10 cellular contexts compared by ENCODE assay signal in genomic region chr9:128911529-128912035, GRCh38. TPM values are rescaled to one million over a fixed set of nuclear protein-coding genes. Genes with fewer than 3 reads are reported as not detected.
A peak's percentile ranks its signal among the peaks of the same experiment; 100 is the strongest.
DNase-seq lines count a peak whose midpoint lies in the region; ATAC-seq and TF ChIP-seq lines count a peak whose summit lies in the region.
"Had no signal": no experiment of that assay in that cellular context is flagged by ENCODE, and none has a peak within 500 bp of the region (broad histone marks: within the 10 kb centered on the region; RNA-seq: fewer than 3 reads in every experiment).

No MANE protein-coding gene starts in this region.

- WGBS in right lobe of liver (ENCODE audit: insufficient coverage, low coverage, low lambda C conversion rate, missing lambda C conversion rate) = 53% methylated on average over 4 of the region's 8 CpGs
- 30% methylated on average over 8 of the region's 8 CpGs for whole genome bisulfite sequencing in urinary bladder

- H3K27ac Mint-ChIP-seq in activated CD4-positive, alpha-beta T cell treated with anti-CD3 and anti-CD28 coated beads, Interleukin-2, amount 10 ng/mL, durations not matched to agents 24 days and 14 days = peak overlapping the region; percentile 94
- H3K27ac Mint-ChIP-seq: activated B cell treated with CpG ODN at 0.5 μM for 24 hours had no signal

- no peak for TF ChIP-seq POLR2A in right lobe of liver (IDR thresholded peaks at IDR 0.05)

- TF ChIP-seq CTCF in right lobe of liver (IDR thresholded peaks at IDR 0.05) = no peak

- intact Hi-C loops in activated CD4-positive, alpha-beta T cell treated with anti-CD3 and anti-CD28 coated beads, Interleukin-2, amount 10 ng/mL, durations not matched to agents 24 days and 14 days (cut with micrococcal nuclease) = loop anchor here (1.0 kb wide), 1 partner anchor 9 kb away; no protein-coding TSS in a partner anchor
- intact Hi-C loops in right lobe of liver (cut with DNase I) = no loop called here

- H3K4me1 ChIP-seq in right lobe of liver = peaks cover 0 to 28% (median 14%) of the 10 kb centered on the region in 4 donors
- no peaks in the 10 kb centered on the region for H3K4me1 ChIP-seq in urinary bladder (ENCODE audit: insufficient read depth)

- no peaks in the 10 kb centered on the region for H3K9me3 Mint-ChIP-seq in activated CD4-positive, alpha-beta T cell treated with anti-CD3 and anti-CD28 coated beads, Interleukin-2, amount 10 ng/mL, durations not matched to agents 24 days and 14 days
- H3K9me3 Mint-ChIP-seq: activated B cell treated with CpG ODN at 0.5 μM for 24 hours, memory B cell had no signal

- DNase-seq in activated CD4-positive, alpha-beta T cell treated with anti-CD3 and anti-CD28 coated beads, Interleukin-2, amount 10 ng/mL, durations not matched to agents 24 days and 14 days = no peak
- DNase-seq in activated CD4-positive, alpha-beta T cell treated with anti-CD3 and anti-CD28 coated beads, Interleukin-2, amount 50 U/mL, for 1 hour = no peak
- DNase-seq in right lobe of liver (peak; percentile 69 to 72 (median 70)), NCI-H748 (lab: John Stamatoyannopoulos, UW; ENCODE audit: unreplicated experiment) (no peak), T-helper 2 cell (no peak), midbrain (lab: John Stamatoyannopoulos, UW) (no peak)
- DNase-seq: activated B cell treated with CpG ODN at 0.5 μM for 24 hours had no signal

- ATAC-seq in right lobe of liver = peak; percentile 44 to 63 (median 50)

- H3K4me3 ChIP-seq in right lobe of liver = no peak overlapping the region
- H3K4me3 ChIP-seq in urinary bladder (ENCODE audit: low read depth, low read length) = no peak overlapping the region

- H3K4me3 Mint-ChIP-seq in activated CD4-positive, alpha-beta T cell treated with anti-CD3 and anti-CD28 coated beads, Interleukin-2, amount 10 ng/mL, durations not matched to agents 24 days and 14 days = peak overlapping the region; percentile 74
- H3K4me3 Mint-ChIP-seq: activated B cell treated with CpG ODN at 0.5 μM for 24 hours, memory B cell had no signal

- peaks cover 46% of the 10 kb centered on the region for H3K4me1 Mint-ChIP-seq in activated CD4-positive, alpha-beta T cell treated with anti-CD3 and anti-CD28 coated beads, Interleukin-2, amount 10 ng/mL, durations not matched to agents 24 days and 14 days

- H3K9me3 ChIP-seq in right lobe of liver = no peaks in the 10 kb centered on the region

- no peaks in the 10 kb centered on the region for H3K27me3 ChIP-seq in right lobe of liver

- peaks cover 2 to 57% (median 28%) of the 10 kb centered on the region in 4 donors for H3K36me3 ChIP-seq in right lobe of liver
- H3K36me3 ChIP-seq in urinary bladder (ENCODE audit: insufficient read depth) = peaks cover 13% of the 10 kb centered on the region

- H3K27me3 Mint-ChIP-seq in activated CD4-positive, alpha-beta T cell treated with anti-CD3 and anti-CD28 coated beads, Interleukin-2, amount 10 ng/mL, durations not matched to agents 24 days and 14 days = no peaks in the 10 kb centered on the region
- H3K27me3 Mint-ChIP-seq: activated B cell treated with CpG ODN at 0.5 μM for 24 hours, memory B cell had no signal

- H3K27ac ChIP-seq in cingulate gyrus (ENCODE audit: low read depth, low read length) (peak overlapping the region; percentile 84), right lobe of liver (peak overlapping the region; percentile 37 to 68 (median 62)), urinary bladder (ENCODE audit: low read depth) (peak overlapping the region; percentile 44)

- H3K36me3 Mint-ChIP-seq in activated CD4-positive, alpha-beta T cell treated with anti-CD3 and anti-CD28 coated beads, Interleukin-2, amount 10 ng/mL, durations not matched to agents 24 days and 14 days (ENCODE audit: low read depth) = peaks cover 49% of the 10 kb centered on the region

RNA-seq across cellular contexts. Expression of gene PHYHD1, which starts 9.2 kb away (rescaled TPM):
- 0.45 and 0.47 TPM in 2 replicates for total RNA-seq in activated CD4-positive, alpha-beta T cell treated with anti-CD3 and anti-CD28 coated beads, Interleukin-2, amount 10 ng/mL, durations not matched to agents 24 days and 14 days
- total RNA-seq in right lobe of liver (10 to 100 TPM; 14.0 to 69.7 (median 38.2) TPM), urinary bladder (16.8 TPM)
- polyA plus RNA-seq in urinary bladder = 34.8 TPM

RNA-seq across cellular contexts. Expression of gene LRRC8A, which starts 29.6 kb away (rescaled TPM):
- total RNA-seq in activated CD4-positive, alpha-beta T cell treated with anti-CD3 and anti-CD28 coated beads, Interleukin-2, amount 10 ng/mL, durations not matched to agents 24 days and 14 days = 27.7 and 28.4 TPM in 2 replicates
- 10 to 100 TPM in 5 of 6 experiments, 1 to 10 TPM in 1; 8.6 to 46.1 (median 22.1) TPM for total RNA-seq in right lobe of liver
- 17.1 TPM for total RNA-seq in urinary bladder
- polyA plus RNA-seq in urinary bladder = 62.3 TPM

RNA-seq across cellular contexts. Expression of gene KYAT1, which starts 29.8 kb away (rescaled TPM):
- total RNA-seq in activated CD4-positive, alpha-beta T cell treated with anti-CD3 and anti-CD28 coated beads, Interleukin-2, amount 10 ng/mL, durations not matched to agents 24 days and 14 days = 11.7 and 14.4 TPM in 2 replicates
- 10 to 100 TPM in 4 of 6 experiments, 1 to 10 TPM in 2; 7.2 to 12.7 (median 10.4) TPM for total RNA-seq in right lobe of liver
- 5.4 TPM for total RNA-seq in urinary bladder
- 7.8 TPM for polyA plus RNA-seq in urinary bladder

RNA-seq across cellular contexts. Expression of gene DOLK, which starts 35.8 kb away (rescaled TPM):
- 15.2 and 15.9 TPM in 2 replicates for total RNA-seq in activated CD4-positive, alpha-beta T cell treated with anti-CD3 and anti-CD28 coated beads, Interleukin-2, amount 10 ng/mL, durations not matched to agents 24 days and 14 days
- total RNA-seq in right lobe of liver (10 to 100 TPM in 2 of 6 experiments, 1 to 10 TPM in 4; 6.6 to 17.3 (median 8.4) TPM), urinary bladder (11.3 TPM)
- polyA plus RNA-seq in urinary bladder = 16.4 TPM

RNA-seq across cellular contexts. Expression of gene NUP188, which starts 35.9 kb away (rescaled TPM):
- total RNA-seq in activated CD4-positive, alpha-beta T cell treated with anti-CD3 and anti-CD28 coated beads, Interleukin-2, amount 10 ng/mL, durations not matched to agents 24 days and 14 days = 162 and 176 TPM in 2 replicates
- 10 to 100 TPM; 10.5 to 18.7 (median 15.6) TPM for total RNA-seq in right lobe of liver
- total RNA-seq in urinary bladder = 43.1 TPM
- 20.3 TPM for polyA plus RNA-seq in urinary bladder

Comparison
In these comparisons a context has a peak if more than half of its experiments do, and no peak if none do; other contexts are left out.
1. DNase-seq: peak in right lobe of liver (3 of 3); none in activated CD4-positive, alpha-beta T cell treated with anti-CD3 and anti-CD28 coated beads, Interleukin-2, amount 10 ng/mL, durations not matched to agents 24 days and 14 days (single experiment), activated CD4-positive, alpha-beta T cell treated with anti-CD3 and anti-CD28 coated beads, Interleukin-2, amount 50 U/mL, for 1 hour (single experiment), NCI-H748 (single experiment), T-helper 2 cell (0 of 5) and midbrain (single experiment).
2. RNA of gene PHYHD1, which starts 9.2 kb away (total RNA-seq): 14.0 to 69.7 TPM in right lobe of liver and 16.8 TPM in urinary bladder (single experiment); 0.45 to 0.47 TPM in activated CD4-positive, alpha-beta T cell treated with anti-CD3 and anti-CD28 coated beads, Interleukin-2, amount 10 ng/mL, durations not matched to agents 24 days and 14 days; every median in the first group is over 10 times any median in the second.
3. Peak in every context shown above with its lines, with median percentiles within 50 percentile points of each other: H3K27ac ChIP-seq.